Comparison of ENCODE assay signal across 10 cellular contexts in genomic region chr9:121500165-121500478, GRCh38. TPM values are rescaled to one million over a fixed set of nuclear protein-coding genes. Genes with fewer than 3 reads are reported as not detected.
A peak's percentile ranks its signal among the peaks of the same experiment; 100 is the strongest.
DNase-seq lines count a peak whose midpoint lies in the region; ATAC-seq and TF ChIP-seq lines count a peak whose summit lies in the region.
"Had no signal": no experiment of that assay in that cellular context is flagged by ENCODE, and none has a peak within 500 bp of the region (broad histone marks: within the 10 kb centered on the region; RNA-seq: fewer than 3 reads in every experiment).

No MANE protein-coding gene starts in this region.

- TF ChIP-seq CTCF in heart left ventricle (IDR thresholded peaks at IDR 0.05), result no peak
- TF ChIP-seq CTCF in colonic mucosa (IDR thresholded peaks at IDR 0.05), result no peak

- intact Hi-C loops in heart left ventricle (cut with DNase I) (no loop called here), Right ventricle myocardium superior (cut with DNase I) (no loop called here), colonic mucosa (cut with DNase I) (no loop called here)

- H3K36me3 ChIP-seq in heart left ventricle (no peaks in the 10 kb centered on the region), colonic mucosa (no peaks in the 10 kb centered on the region), muscle layer of colon (ENCODE audit: insufficient read depth, low read length) (no peaks in the 10 kb centered on the region), urinary bladder (ENCODE audit: insufficient read depth) (no peaks in the 10 kb centered on the region)

- no peak for TF ChIP-seq POLR2A in heart left ventricle (IDR thresholded peaks at IDR 0.05)

- H3K4me3 ChIP-seq in heart left ventricle, result peak overlapping the region; percentile 38 to 85 (median 69)
- H3K4me3 ChIP-seq in colonic mucosa, result peak overlapping the region; percentile 32
- H3K4me3 ChIP-seq in muscle layer of colon (ENCODE audit: low read depth in 1 of 2, low read length in 2 of 2), result peak overlapping the region; percentile 62 to 83
- peak overlapping the region; percentile 42 for H3K4me3 ChIP-seq in urinary bladder (ENCODE audit: low read depth, low read length)

- H3K4me1 ChIP-seq in heart left ventricle (peaks cover 0 to 50% (median 18%) of the 10 kb centered on the region in 12 donors), colonic mucosa (peaks cover 13% of the 10 kb centered on the region), muscle layer of colon (ENCODE audit: insufficient read depth, low read length) (peaks cover 19% of the 10 kb centered on the region), urinary bladder (ENCODE audit: insufficient read depth) (no peaks in the 10 kb centered on the region)

- H3K27ac ChIP-seq in heart left ventricle, result peak overlapping the region; percentile 62 to 95 (median 85)
- no peak overlapping the region for H3K27ac ChIP-seq in colonic mucosa
- peak overlapping the region; percentile 49 for H3K27ac ChIP-seq in muscle layer of colon (ENCODE audit: low read depth, low read length)
- H3K27ac ChIP-seq in urinary bladder (ENCODE audit: low read depth), result no peak overlapping the region

- no peak for DNase-seq in heart left ventricle
- DNase-seq in Right ventricle myocardium superior, result no peak
- no peak for DNase-seq in colonic mucosa
- no peak for DNase-seq in stimulated activated CD4-positive, alpha-beta T cell treated with anti-CD3 and anti-CD28 coated beads, Interleukin-4, amount 100 ng/mL, for 24 hours
- no peak for DNase-seq in OCI-M2 (lab: John Stamatoyannopoulos, UW; ENCODE audit: unreplicated experiment)
- DNase-seq: DND-41; effector CD4-positive, alpha-beta T cell had no signal

- H3K9me3 ChIP-seq in heart left ventricle, result peaks cover 0 to 6% (median 0%) of the 10 kb centered on the region in 12 donors
- H3K9me3 ChIP-seq in colonic mucosa, result no peaks in the 10 kb centered on the region
- no peaks in the 10 kb centered on the region for H3K9me3 ChIP-seq in muscle layer of colon (ENCODE audit: low read length)

- WGBS in heart left ventricle, 4 donors, result 12 to 23% (median 18%) methylated on average over 7 to 15 of the region's 15 CpGs
- WGBS in urinary bladder, result 11% methylated on average over 15 of the region's 15 CpGs

- H3K9ac ChIP-seq in colonic mucosa (ENCODE audit: low read depth in 2 of 2, low read length in 2 of 2), result peak overlapping the region in 1 of 2 donors; percentile 48
- no peak overlapping the region for H3K9ac ChIP-seq in muscle layer of colon (ENCODE audit: low read length)

- no peak for ATAC-seq in heart left ventricle
- ATAC-seq in Right ventricle myocardium superior (ENCODE audit: poor library complexity), result no peak
- ATAC-seq in HG03280 (IDR thresholded peaks at IDR 0.05; ENCODE audit: unreplicated experiment), result no peak

- H3K27me3 ChIP-seq in heart left ventricle, result peaks cover 0 to 3% (median 0%) of the 10 kb centered on the region in 9 donors
- peaks cover 11% of the 10 kb centered on the region for H3K27me3 ChIP-seq in colonic mucosa
- H3K27me3 ChIP-seq in muscle layer of colon (ENCODE audit: control insufficient read depth in 1 of 2, insufficient read depth in 2 of 2, low read length in 2 of 2), result peaks cover 0 to 15% of the 10 kb centered on the region in 2 donors

RNA-seq across cellular contexts. Expression of gene GGTA1, which starts 0.5 kb away (rescaled TPM):
- total RNA-seq in heart left ventricle (10 to 100 TPM in 4 of 9 donors, 1 to 10 TPM in 5; 1.9 to 47.7 (median 8.0) TPM), Right ventricle myocardium superior (31.3 TPM), colonic mucosa (1 to 10 TPM in 1 of 2 donors, under 1 TPM in 1; 0.94 to 4.2 TPM), urinary bladder (10.2 TPM)
- polyA plus RNA-seq in heart left ventricle (10 to 100 TPM in 1 of 2 donors, 1 to 10 TPM in 1; 1.8 to 23.9 TPM), urinary bladder (5.1 TPM)

Comparison
In these comparisons a context has a peak if more than half of its experiments do, and no peak if none do; other contexts are left out.
1. H3K27ac ChIP-seq: peak in heart left ventricle (12 of 12) and muscle layer of colon (single experiment); none in colonic mucosa (single experiment) and urinary bladder (single experiment).
2. Peak in every context shown above with its lines, with median percentiles within 50 percentile points of each other: H3K4me3 ChIP-seq.